Comparison of ENCODE assay signal across 10 cellular contexts in genomic region chr17:79814966-79815835, GRCh38. TPM values are rescaled to one million over a fixed set of nuclear protein-coding genes. Genes with fewer than 3 reads are reported as not detected.
DNase-seq lines count a peak whose midpoint lies in the region; ATAC-seq and TF ChIP-seq lines count a peak whose summit lies in the region.
"Had no signal": no experiment of that assay in that cellular context is flagged by ENCODE, and none has a peak within 500 bp of the region (broad histone marks: within the 10 kb centered on the region; RNA-seq: fewer than 3 reads in every experiment).

No MANE protein-coding gene starts in this region.

- H3K9me3 ChIP-seq in IMR-90 (ENCODE audit: control insufficient read depth, insufficient read depth, low read length) (no peaks in the 10 kb centered on the region), right lobe of liver (no peaks in the 10 kb centered on the region), thoracic aorta (no peaks in the 10 kb centered on the region)

- H4K91ac ChIP-seq in IMR-90 (ENCODE audit: insufficient read depth, low read depth, low read length): no peak overlapping the region

- H3K4ac ChIP-seq in IMR-90 (ENCODE audit: low read depth, low read length): no peak overlapping the region

- H2BK20ac ChIP-seq in IMR-90 (ENCODE audit: low read depth, low read length): no peak overlapping the region

- H3K36me3 Mint-ChIP-seq in activated T-helper 2 cell treated with anti-CD3 and anti-CD28 coated beads, Interferon-gamma antibody, Interleukin-2, Interleukin-4, amounts not matched to agents 10 μg/mL and 5 μg/mL and 100 μg/mL, durations not matched to agents 14 hours and 24 hours and 36 hours (ENCODE audit: low read depth): no peaks in the 10 kb centered on the region

- H2BK120ac ChIP-seq in IMR-90 (ENCODE audit: low read depth, low read length): no peak overlapping the region

- TF ChIP-seq POLR2A in IMR-90 (IDR thresholded peaks at IDR 0.05; ENCODE audit: low read depth, low read length) (no peak), right lobe of liver (IDR thresholded peaks at IDR 0.05) (no peak)

- H3K4me1 ChIP-seq in IMR-90 (ENCODE audit: control insufficient read depth, insufficient read depth, low read length) (peaks cover 12% of the 10 kb centered on the region), right lobe of liver (peaks cover 0 to 30% (median 7%) of the 10 kb centered on the region in 4 donors), thoracic aorta (ENCODE audit: control insufficient read depth in 1 of 2, low read depth in 2 of 2) (peaks cover 18 to 37% of the 10 kb centered on the region in 2 donors)

- peak overlapping the region; percentile 68 for H2AFZ ChIP-seq in IMR-90 (replicated peaks; ENCODE audit: low read length, poor library complexity)

- H4K5ac ChIP-seq in IMR-90 (ENCODE audit: low read depth, low read length): no peak overlapping the region

- no peaks in the 10 kb centered on the region for H3K9me1 ChIP-seq in IMR-90 (ENCODE audit: insufficient read depth, low read length)

- H3K18ac ChIP-seq in IMR-90 (ENCODE audit: low read depth, low read length): no peak overlapping the region

- no peak for TF ChIP-seq RAD21 in IMR-90 (IDR thresholded peaks at IDR 0.05; ENCODE audit: low read length)

- dilution Hi-C loops in IMR-90 (cut with HindIII; ENCODE audit: low sequenced_read_pairs, unreplicated experiment): no loop called here

- CTCF ChIA-PET in IMR-90 (lab: Yijun Ruan, JAX): interaction anchor here (0.6 kb wide), 1 partner anchor 20 kb away, joined by 3 read pairs; no protein-coding TSS in a partner anchor

- no peak for DNase-seq in IMR-90
- peak; percentile 78 for DNase-seq in ecto neural progenitor cell (ENCODE audit: low spot score)
- peak; percentile 58 to 83 (median 77) for DNase-seq in right lobe of liver
- no peak for DNase-seq in thoracic aorta (ENCODE audit: low spot score)
- no peak for DNase-seq in activated T-helper 2 cell treated with anti-CD3 and anti-CD28 coated beads, Interferon-gamma antibody, Interleukin-2, Interleukin-4, amounts not matched to agents 10 μg/mL and 5 μg/mL and 100 μg/mL, durations not matched to agents 14 hours and 24 hours and 36 hours (ENCODE audit: low spot score)
- no peak for DNase-seq in NCI-H1417 treated with DMSO at 0.1 percent for 48 hours (lab: John Stamatoyannopoulos, UW)
- no peak for DNase-seq in activated CD4-positive, alpha-beta T cell treated with anti-CD3 and anti-CD28 coated beads, Interleukin-2, amount 50 U/mL, for 4 hours
- DNase-seq: NCI-H1436; stimulated activated CD4-positive, alpha-beta T cell treated with anti-CD3 and anti-CD28 coated beads, Interleukin-4, amount 100 ng/mL, for 24 hours had no signal

- no peak overlapping the region for H4K8ac ChIP-seq in IMR-90 (ENCODE audit: low read depth in 2 of 2, low read length in 2 of 2)

- H2BK5ac ChIP-seq in IMR-90 (ENCODE audit: low read depth, low read length, poor library complexity, severe bottlenecking): no peak overlapping the region

- H2AK9ac ChIP-seq in IMR-90 (replicated peaks; ENCODE audit: low read depth, low read length, poor library complexity): peak overlapping the region; percentile 60

- no peaks in the 10 kb centered on the region for H3K79me1 ChIP-seq in IMR-90 (ENCODE audit: low read depth in 1 of 2, low read length in 2 of 2)

- H2AK5ac ChIP-seq in IMR-90 (ENCODE audit: low read depth, low read length): no peak overlapping the region

- no peak overlapping the region for H3K23ac ChIP-seq in IMR-90 (ENCODE audit: low read depth, low read length)

- H3K36me3 ChIP-seq in IMR-90 (ENCODE audit: control insufficient read depth, insufficient read depth, low read length) (no peaks in the 10 kb centered on the region), right lobe of liver (no peaks in the 10 kb centered on the region), thoracic aorta (no peaks in the 10 kb centered on the region)

- H3K9ac ChIP-seq in IMR-90 (ENCODE audit: low read depth, low read length): no peak overlapping the region

- no TSS peak for BruUV-seq in IMR-90 (replicated peaks; lab: Mats Ljungman, UMichigan)

- peaks cover 17% of the 10 kb centered on the region for H3K4me1 Mint-ChIP-seq in activated T-helper 2 cell treated with anti-CD3 and anti-CD28 coated beads, Interferon-gamma antibody, Interleukin-2, Interleukin-4, amounts not matched to agents 10 μg/mL and 5 μg/mL and 100 μg/mL, durations not matched to agents 14 hours and 24 hours and 36 hours (ENCODE audit: low read depth)

- TF ChIP-seq CTCF in IMR-90 (conservative IDR thresholded peaks at IDR 0.05; ENCODE audit: low read depth, low read length) (no peak), right lobe of liver (IDR thresholded peaks at IDR 0.05) (no peak), thoracic aorta (IDR thresholded peaks at IDR 0.05) (no peak)

- H3K14ac ChIP-seq in IMR-90 (replicated peaks; ENCODE audit: low read depth, low read length): no peak overlapping the region

- no peak overlapping the region for H3K4me3 ChIP-seq in IMR-90 (ENCODE audit: insufficient read depth, low read depth, low read length)
- peak overlapping the region in 1 of 3 donors; percentile 19 for H3K4me3 ChIP-seq in right lobe of liver
- H3K4me3 ChIP-seq in thoracic aorta: peak overlapping the region; percentile 59

- peaks cover 59% of the 10 kb centered on the region for H3K27me3 Mint-ChIP-seq in activated T-helper 2 cell treated with anti-CD3 and anti-CD28 coated beads, Interferon-gamma antibody, Interleukin-2, Interleukin-4, amounts not matched to agents 10 μg/mL and 5 μg/mL and 100 μg/mL, durations not matched to agents 14 hours and 24 hours and 36 hours (ENCODE audit: low read depth)

- no peak overlapping the region for H3K27ac ChIP-seq in IMR-90 (ENCODE audit: insufficient read depth, low read length)
- H3K27ac ChIP-seq in right lobe of liver: no peak overlapping the region
- no peak overlapping the region for H3K27ac ChIP-seq in thoracic aorta

- POLR2A ChIA-PET in IMR-90 (lab: Charles Lee; ENCODE audit: unreplicated experiment): no interaction called here

- ATAC-seq in IMR-90 (ENCODE audit: low read depth): peak; percentile 16; the same call in 1 of the 2 replicates
- peak; percentile 66 to 84 (median 74) for ATAC-seq in right lobe of liver
- no peak for ATAC-seq in thoracic aorta (ENCODE audit: insufficient number of reproducible peaks, low FRiP score, low read depth)
- ATAC-seq in HG03460 (IDR thresholded peaks at IDR 0.05; ENCODE audit: unreplicated experiment): no peak

- in situ Hi-C loops in IMR-90 (cut with MboI; ENCODE audit: low sequenced_read_pairs): no loop called here

- no peak overlapping the region for H3K27ac Mint-ChIP-seq in activated T-helper 2 cell treated with anti-CD3 and anti-CD28 coated beads, Interferon-gamma antibody, Interleukin-2, Interleukin-4, amounts not matched to agents 10 μg/mL and 5 μg/mL and 100 μg/mL, durations not matched to agents 14 hours and 24 hours and 36 hours

- no peak overlapping the region for H3K56ac ChIP-seq in IMR-90 (ENCODE audit: extremely low read depth, insufficient read depth, low read length)

- H3K27me3 ChIP-seq in IMR-90 (ENCODE audit: control insufficient read depth, insufficient read depth, low read length): peaks cover 89% of the 10 kb centered on the region
- H3K27me3 ChIP-seq in right lobe of liver: peaks cover 22 to 41% of the 10 kb centered on the region in 2 donors
- peaks cover 27% of the 10 kb centered on the region for H3K27me3 ChIP-seq in thoracic aorta (replicated peaks; ENCODE audit: insufficient read depth)

- peak overlapping the region; percentile 32; the same call in 1 of the 2 replicates for H3K4me2 ChIP-seq in IMR-90 (ENCODE audit: low read depth, low read length)

- no peak overlapping the region for H3K4me3 Mint-ChIP-seq in activated T-helper 2 cell treated with anti-CD3 and anti-CD28 coated beads, Interferon-gamma antibody, Interleukin-2, Interleukin-4, amounts not matched to agents 10 μg/mL and 5 μg/mL and 100 μg/mL, durations not matched to agents 14 hours and 24 hours and 36 hours (ENCODE audit: low read depth)

- no peak overlapping the region for H2BK15ac ChIP-seq in IMR-90 (ENCODE audit: low read depth, low read length)

- intact Hi-C loops in IMR-90 (cut with micrococcal nuclease): no loop called here
- intact Hi-C loops in right lobe of liver (cut with DNase I): no loop called here
- intact Hi-C loops in activated T-helper 2 cell treated with anti-CD3 and anti-CD28 coated beads, Interferon-gamma antibody, Interleukin-2, Interleukin-4, amounts not matched to agents 10 μg/mL and 5 μg/mL and 100 μg/mL, durations not matched to agents 14 hours and 24 hours and 36 hours (cut with micrococcal nuclease): no loop called here

- no peaks in the 10 kb centered on the region for H3K9me3 Mint-ChIP-seq in activated T-helper 2 cell treated with anti-CD3 and anti-CD28 coated beads, Interferon-gamma antibody, Interleukin-2, Interleukin-4, amounts not matched to agents 10 μg/mL and 5 μg/mL and 100 μg/mL, durations not matched to agents 14 hours and 24 hours and 36 hours

- 20% methylated on average over 41 of the region's 96 CpGs; no CpG with 5 or more reads in 1 of the 2 experiments for WGBS in IMR-90 (ENCODE audit: extremely low coverage in 2 of 2, insufficient read length in 1 of 2), 2 experiments
- 13% methylated on average over 6 of the region's 96 CpGs for WGBS in right lobe of liver (ENCODE audit: insufficient coverage, low coverage, low lambda C conversion rate, missing lambda C conversion rate)

- H4K20me1 ChIP-seq in IMR-90 (ENCODE audit: insufficient read depth, low read length): no peaks in the 10 kb centered on the region; the same call in none of the 2 replicates

RNA-seq across cellular contexts. Expression of gene CBX8, which starts 18.3 kb away (rescaled TPM):
- 5.3 and 5.4 TPM in 2 replicates for total RNA-seq in IMR-90 (2012; rRNA removed)
- polyA plus RNA-seq in IMR-90 (2012; rRNA removed): 2.4 and 3.2 TPM in 2 replicates
- 0.49 and 1.0 TPM in 2 replicates for polyA plus RNA-seq in IMR-90 (2012; cell fraction: cytosol; rRNA removed)
- polyA plus RNA-seq in IMR-90 (2012; cell fraction: nucleus; rRNA removed; ENCODE audit: low replicate concordance): 1.4 and 2.6 TPM in 2 replicates
- total RNA-seq in right lobe of liver: 1 to 10 TPM; 1.2 to 4.7 (median 2.0) TPM
- 1 to 10 TPM in 1 of 2 donors, under 1 TPM in 1; 0.71 to 7.4 TPM for total RNA-seq in thoracic aorta
- total RNA-seq in activated T-helper 2 cell treated with anti-CD3 and anti-CD28 coated beads, Interferon-gamma antibody, Interleukin-2, Interleukin-4, amounts not matched to agents 10 μg/mL and 5 μg/mL and 100 μg/mL, durations not matched to agents 14 hours and 24 hours and 36 hours: 8.6 and 9.9 TPM in 2 replicates

RNA-seq across cellular contexts. Expression of gene CBX4, which starts 24.0 kb away (rescaled TPM):
- 3.2 and 5.3 TPM in 2 replicates for total RNA-seq in IMR-90 (2012; rRNA removed)
- polyA plus RNA-seq in IMR-90 (2012; rRNA removed): 9.4 and 12.9 TPM in 2 replicates
- polyA plus RNA-seq in IMR-90 (2012; cell fraction: cytosol; rRNA removed): 13.2 and 18.5 TPM in 2 replicates
- polyA plus RNA-seq in IMR-90 (2012; cell fraction: nucleus; rRNA removed; ENCODE audit: low replicate concordance): 21.8 and 29.2 TPM in 2 replicates
- total RNA-seq in right lobe of liver: 10 to 100 TPM in 5 of 6 experiments, 1 to 10 TPM in 1; 8.9 to 21.9 (median 15.1) TPM
- total RNA-seq in thoracic aorta: 10 to 100 TPM in 1 of 2 donors, 1 to 10 TPM in 1; 6.2 to 10.4 TPM
- total RNA-seq in activated T-helper 2 cell treated with anti-CD3 and anti-CD28 coated beads, Interferon-gamma antibody, Interleukin-2, Interleukin-4, amounts not matched to agents 10 μg/mL and 5 μg/mL and 100 μg/mL, durations not matched to agents 14 hours and 24 hours and 36 hours: 18.5 and 25.0 TPM in 2 replicates

RNA-seq across cellular contexts. Expression of gene CBX2, which starts 37.3 kb away (rescaled TPM):
- total RNA-seq in IMR-90 (2012; rRNA removed): 2.0 and 2.2 TPM in 2 replicates
- polyA plus RNA-seq in IMR-90 (2012; rRNA removed): 3.2 and 4.0 TPM in 2 replicates
- 2.9 and 4.0 TPM in 2 replicates for polyA plus RNA-seq in IMR-90 (2012; cell fraction: cytosol; rRNA removed)
- 4.3 and 7.7 TPM in 2 replicates for polyA plus RNA-seq in IMR-90 (2012; cell fraction: nucleus; rRNA removed; ENCODE audit: low replicate concordance)
- 1 to 10 TPM in 3 of 6 experiments, under 1 TPM in 3; 0.33 to 3.5 (median 1.1) TPM for total RNA-seq in right lobe of liver
- total RNA-seq in thoracic aorta: under 1 TPM in 1 of 2 donors, not detected in 1; 0.14 TPM
- 9.7 and 11.2 TPM in 2 replicates for total RNA-seq in activated T-helper 2 cell treated with anti-CD3 and anti-CD28 coated beads, Interferon-gamma antibody, Interleukin-2, Interleukin-4, amounts not matched to agents 10 μg/mL and 5 μg/mL and 100 μg/mL, durations not matched to agents 14 hours and 24 hours and 36 hours

Comparison
In these comparisons a context has a peak if more than half of its experiments do, and no peak if none do; other contexts are left out.
1. ATAC-seq: peak in IMR-90 (single experiment) and right lobe of liver (4 of 4); none in thoracic aorta (single experiment) and HG03460 (single experiment).
2. DNase-seq: peak in ecto neural progenitor cell (single experiment) and right lobe of liver (3 of 3); none in IMR-90 (single experiment), thoracic aorta (single experiment), activated T-helper 2 cell treated with anti-CD3 and anti-CD28 coated beads, Interferon-gamma antibody, Interleukin-2, Interleukin-4, amounts not matched to agents 10 μg/mL and 5 μg/mL and 100 μg/mL, durations not matched to agents 14 hours and 24 hours and 36 hours (single experiment), NCI-H1417 treated with DMSO at 0.1 percent for 48 hours (single experiment) and activated CD4-positive, alpha-beta T cell treated with anti-CD3 and anti-CD28 coated beads, Interleukin-2, amount 50 U/mL, for 4 hours (0 of 2).